16 cellular contexts compared by ENCODE assay signal in genomic region chr18:25798026-25798537, GRCh38.
"Had no signal": no experiment of that assay in that cellular context is flagged by ENCODE, and none has a peak within 500 bp of the region (broad histone marks: within the 10 kb centered on the region; RNA-seq: fewer than 3 reads in every experiment).

No MANE protein-coding gene starts in this region.

- H3K36me3 Mint-ChIP-seq: natural killer cell; stimulated activated naive B cell treated with anti-CD40 and anti-IgM and Interleukin-4, amounts not matched to agents 10 μg/mL and 1 μg/mL and 100 μg/mL, for 72 hours had no signal

- H3K27me3 ChIP-seq: heart left ventricle, right lobe of liver, testis, transverse colon had no signal

- DNase-seq: effector memory CD4-positive, alpha-beta T cell; heart left ventricle; hippocampal formation; kidney glomerular epithelial cell; natural killer cell; retina; right lobe of liver; stimulated activated CD4-positive, alpha-beta T cell treated with anti-CD3 and anti-CD28 coated beads, Interleukin-2, amount 100 ng/mL, for 24 hours; stimulated activated CD4-positive, alpha-beta T cell treated with anti-CD3 and anti-CD28 coated beads, Interleukin-4, amount 100 ng/mL, for 4 hours; stimulated activated naive B cell treated with anti-CD40 and anti-IgM and Interleukin-4, amounts not matched to agents 10 μg/mL and 1 μg/mL and 100 μg/mL, for 72 hours; stimulated activated naive CD8-positive, alpha-beta T cell treated with anti-CD3 and anti-CD28 coated beads, Interleukin-15, amount 100 ng/mL, for 72 hours; testis; transverse colon had no signal

- H3K4me3 ChIP-seq: heart left ventricle, prostate gland, right lobe of liver, testis, transverse colon had no signal

- H3K4me1 ChIP-seq: heart left ventricle, parathyroid adenoma, prostate gland, right lobe of liver, testis, transverse colon had no signal

- H3K36me3 ChIP-seq: heart left ventricle, prostate gland, right lobe of liver, transverse colon had no signal

- ATAC-seq: esophagus mucosa; heart left ventricle; natural killer cell; right lobe of liver; stimulated activated naive B cell treated with anti-CD40 and anti-IgM and Interleukin-4, amounts not matched to agents 10 μg/mL and 1 μg/mL and 100 μg/mL, for 72 hours; stimulated activated naive CD8-positive, alpha-beta T cell treated with anti-CD3 and anti-CD28 coated beads, Interleukin-15, amount 100 ng/mL, for 72 hours had no signal

- H3K9me3 ChIP-seq: prostate gland, right lobe of liver, testis, transverse colon had no signal

- H3K4me3 Mint-ChIP-seq: natural killer cell; stimulated activated naive B cell treated with anti-CD40 and anti-IgM and Interleukin-4, amounts not matched to agents 10 μg/mL and 1 μg/mL and 100 μg/mL, for 72 hours; stimulated activated naive CD8-positive, alpha-beta T cell treated with anti-CD3 and anti-CD28 coated beads, Interleukin-15, amount 100 ng/mL, for 72 hours had no signal

- H3K9ac ChIP-seq: parathyroid adenoma had no signal

- H3K27ac Mint-ChIP-seq: natural killer cell; stimulated activated naive B cell treated with anti-CD40 and anti-IgM and Interleukin-4, amounts not matched to agents 10 μg/mL and 1 μg/mL and 100 μg/mL, for 72 hours; stimulated activated naive CD8-positive, alpha-beta T cell treated with anti-CD3 and anti-CD28 coated beads, Interleukin-15, amount 100 ng/mL, for 72 hours had no signal

- H3K27ac ChIP-seq: heart left ventricle, parathyroid adenoma, prostate gland, right lobe of liver, testis, transverse colon had no signal

- H3K79me2 ChIP-seq: parathyroid adenoma had no signal

- H3K4me1 Mint-ChIP-seq: stimulated activated naive B cell treated with anti-CD40 and anti-IgM and Interleukin-4, amounts not matched to agents 10 μg/mL and 1 μg/mL and 100 μg/mL, for 72 hours; stimulated activated naive CD8-positive, alpha-beta T cell treated with anti-CD3 and anti-CD28 coated beads, Interleukin-15, amount 100 ng/mL, for 72 hours had no signal

- H2AFZ ChIP-seq: parathyroid adenoma had no signal
